In the genomic region with DNA sequence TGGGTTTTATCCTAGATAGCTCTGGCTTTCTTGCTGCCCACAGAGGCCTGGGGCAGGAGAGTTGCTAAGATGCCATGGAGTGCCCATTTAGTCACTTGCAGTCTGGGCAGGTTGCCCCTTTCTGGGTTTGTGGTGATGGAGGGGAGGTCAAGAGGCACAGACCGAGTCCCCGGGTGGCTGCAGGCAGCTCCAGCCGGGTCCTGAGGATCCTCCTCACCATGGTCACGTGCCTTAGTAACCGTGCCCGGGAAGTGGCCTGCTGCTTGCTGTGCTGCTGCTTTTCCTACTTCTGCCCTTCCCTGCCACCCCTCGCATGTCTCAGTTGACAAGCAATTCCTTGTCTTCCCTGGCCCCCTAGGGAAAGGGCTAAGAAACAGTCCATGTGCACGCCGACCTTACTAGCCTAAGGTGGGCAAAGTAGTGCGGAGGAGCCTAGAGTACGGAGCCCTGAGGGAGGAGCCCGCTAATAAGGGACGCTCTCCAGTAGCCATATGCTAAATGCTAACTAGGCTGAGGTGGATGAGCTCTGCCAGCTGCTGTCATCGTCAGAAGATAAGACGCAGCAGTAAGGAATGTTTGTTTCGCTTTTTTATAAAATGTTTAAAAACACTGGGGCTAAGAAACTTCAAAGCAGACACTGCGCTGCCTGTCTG, we compare ENCODE assay signal across 8 cellular contexts. TPM values are rescaled to one million over a fixed set of nuclear protein-coding genes. Genes with fewer than 3 reads are reported as not detected.
DNase-seq lines count a peak whose midpoint lies in the region; ATAC-seq and TF ChIP-seq lines count a peak whose summit lies in the region.

No MANE protein-coding gene starts in this region.

- peak; percentile 22 to 45 for ATAC-seq in naive thymus-derived CD8-positive, alpha-beta T cell
- ATAC-seq in GM18505 (IDR thresholded peaks at IDR 0.05; ENCODE audit: unreplicated experiment) (no peak), HG03460 (IDR thresholded peaks at IDR 0.05; ENCODE audit: unreplicated experiment) (no peak)

- H3K4me1 Mint-ChIP-seq in CD8-positive, alpha-beta memory T cell: peaks cover 10 to 21% (median 12%) of the 10 kb centered on the region in 3 donors
- H3K4me1 Mint-ChIP-seq in naive thymus-derived CD8-positive, alpha-beta T cell: peaks cover 2 to 22% (median 13%) of the 10 kb centered on the region in 4 donors

- no peak for DNase-seq in CD8-positive, alpha-beta memory T cell
- DNase-seq in SJCRH30: no peak
- DNase-seq in fibroblast of villous mesenchyme (ENCODE audit: low read depth): peak; percentile 58
- DNase-seq in naive thymus-derived CD8-positive, alpha-beta T cell: no peak
- no peak for DNase-seq in ACHN
- DNase-seq in superior temporal gyrus (ENCODE audit: extremely low spot score): no peak

- H3K4me1 ChIP-seq in CD8-positive, alpha-beta memory T cell (ENCODE audit: insufficient read depth, low read length): no peaks in the 10 kb centered on the region
- H3K4me1 ChIP-seq in SJCRH30: no peaks in the 10 kb centered on the region

- TF ChIP-seq POLR2A in GM18505 (IDR thresholded peaks at IDR 0.05; ENCODE audit: borderline replicate concordance, extremely low read depth, insufficient read depth, insufficient read length): no peak

- H3K27ac ChIP-seq in CD8-positive, alpha-beta memory T cell (ENCODE audit: low read depth, low read length): no peak overlapping the region
- no peak overlapping the region for H3K27ac ChIP-seq in SJCRH30

- H3K9me3 Mint-ChIP-seq in CD8-positive, alpha-beta memory T cell: no peaks in the 10 kb centered on the region
- no peaks in the 10 kb centered on the region for H3K9me3 Mint-ChIP-seq in naive thymus-derived CD8-positive, alpha-beta T cell

- CTCF ChIA-PET in CD8-positive, alpha-beta memory T cell (lab: Charles Lee): interaction anchor here (1.0 to 3.6 kb wide), 4 partner anchors 13 to 200 kb away, joined by 5 to 23 read pairs (median 8); partner anchors contain the start of genes ODF2L and SH3GLB1

- no peak overlapping the region for H3K27ac Mint-ChIP-seq in CD8-positive, alpha-beta memory T cell
- H3K27ac Mint-ChIP-seq in naive thymus-derived CD8-positive, alpha-beta T cell: peak overlapping the region in 2 of 10 donors; percentile 41 to 49

- H3K36me3 Mint-ChIP-seq in CD8-positive, alpha-beta memory T cell: no peaks in the 10 kb centered on the region
- H3K36me3 Mint-ChIP-seq in naive thymus-derived CD8-positive, alpha-beta T cell: no peaks in the 10 kb centered on the region

- in situ Hi-C loops in ACHN (cut with HindIII; ENCODE audit: low pct_ligation_motif_present, low pct_unique_long_range_greater_than_20kb, low sequenced_read_pairs): no loop called here

- no peaks in the 10 kb centered on the region for H3K27me3 ChIP-seq in CD8-positive, alpha-beta memory T cell (ENCODE audit: insufficient read depth, low read length, poor library complexity, severe bottlenecking)
- H3K27me3 ChIP-seq in SJCRH30: 0 out of 2 replicates have a peak, but pooled peaks cover 4% of the 10 kb centered on the region

- H3K27me3 Mint-ChIP-seq in CD8-positive, alpha-beta memory T cell: peaks cover 14 to 24% of the 10 kb centered on the region in 2 donors
- H3K27me3 Mint-ChIP-seq in naive thymus-derived CD8-positive, alpha-beta T cell: peaks cover 1 to 4% (median 4%) of the 10 kb centered on the region in 5 donors

- no peak for TF ChIP-seq CTCF in fibroblast of villous mesenchyme (IDR thresholded peaks at IDR 0.05; ENCODE audit: insufficient read depth, low read depth, low read length)

- POLR2A ChIA-PET in CD8-positive, alpha-beta memory T cell (lab: Charles Lee): no interaction called here
- POLR2A ChIA-PET in naive thymus-derived CD8-positive, alpha-beta T cell (lab: Charles Lee): no interaction called here

- H3K9me3 ChIP-seq in CD8-positive, alpha-beta memory T cell (ENCODE audit: low read length): no peaks in the 10 kb centered on the region
- no peaks in the 10 kb centered on the region for H3K9me3 ChIP-seq in SJCRH30 (replicated peaks)

- peak overlapping the region in 5 of 7 donors; percentile 8 to 90 (median 49) for H3K4me3 Mint-ChIP-seq in CD8-positive, alpha-beta memory T cell
- H3K4me3 Mint-ChIP-seq in naive thymus-derived CD8-positive, alpha-beta T cell: peak overlapping the region in 9 of 10 donors; percentile 30 to 93 (median 61)

- no peak overlapping the region for H3K4me3 ChIP-seq in CD8-positive, alpha-beta memory T cell (ENCODE audit: low read length)
- H3K4me3 ChIP-seq in SJCRH30 (0 out of 2 replicates have a peak overlapping the region, but pooled peaks have one; percentile 22), fibroblast of villous mesenchyme (ENCODE audit: low read depth, low read length) (peak overlapping the region; percentile 42)

- H3K36me3 ChIP-seq in CD8-positive, alpha-beta memory T cell (ENCODE audit: insufficient read depth, low read length): no peaks in the 10 kb centered on the region
- H3K36me3 ChIP-seq in SJCRH30: no peaks in the 10 kb centered on the region

RNA-seq across cellular contexts. Expression of gene CLCA1, which starts 34.9 kb away (rescaled TPM):
- not detected for total RNA-seq in CD8-positive, alpha-beta memory T cell
- polyA plus RNA-seq in CD8-positive, alpha-beta memory T cell: not detected
- total RNA-seq in SJCRH30 (2014; rRNA removed; shearing (Covaris generic)): not detected in 2 replicates
- under 0.01 TPM in 1 of 2 replicates, not detected in the other for total RNA-seq in fibroblast of villous mesenchyme
- not detected for total RNA-seq in naive thymus-derived CD8-positive, alpha-beta T cell
- not detected for polyA plus RNA-seq in naive thymus-derived CD8-positive, alpha-beta T cell

RNA-seq across cellular contexts. Expression of gene CLCA4, which starts 43.3 kb away (rescaled TPM):
- total RNA-seq in CD8-positive, alpha-beta memory T cell: not detected
- not detected for polyA plus RNA-seq in CD8-positive, alpha-beta memory T cell
- not detected in 2 replicates for total RNA-seq in SJCRH30 (2014; rRNA removed; shearing (Covaris generic))
- total RNA-seq in fibroblast of villous mesenchyme: not detected in 2 replicates
- under 1 TPM in 1 of 2 experiments, not detected in 1; 0.11 TPM for total RNA-seq in naive thymus-derived CD8-positive, alpha-beta T cell
- polyA plus RNA-seq in naive thymus-derived CD8-positive, alpha-beta T cell: not detected

Comparison
In these comparisons a context has a peak if more than half of its experiments do, and no peak if none do; other contexts are left out.
1. ATAC-seq: peak in naive thymus-derived CD8-positive, alpha-beta T cell (2 of 2); none in GM18505 (single experiment) and HG03460 (single experiment).